ENCODE assay signal across 19 cellular contexts in genomic region chr2:2112416-2113131, GRCh38.
"Had no signal": no experiment of that assay in that cellular context is flagged by ENCODE, and none has a peak within 500 bp of the region (broad histone marks: within the 10 kb centered on the region; RNA-seq: fewer than 3 reads in every experiment).

No MANE protein-coding gene starts in this region.

- H3K36me3 ChIP-seq: breast epithelium, sigmoid colon had no signal

- H3K4me1 ChIP-seq: breast epithelium, psoas muscle had no signal

- H3K4me3 ChIP-seq: breast epithelium, lung, psoas muscle, sigmoid colon had no signal

- H3K27me3 Mint-ChIP-seq: activated CD4-positive, alpha-beta memory T cell treated with anti-CD3 and anti-CD28 coated beads, Interleukin-2, amount 10 ng/mL, durations not matched to agents 7 days and 5 days had no signal

- H3K9me3 Mint-ChIP-seq: activated CD4-positive, alpha-beta memory T cell treated with anti-CD3 and anti-CD28 coated beads, Interleukin-2, amount 10 ng/mL, durations not matched to agents 7 days and 5 days; activated naive CD8-positive, alpha-beta T cell treated with anti-CD3 and anti-CD28 coated beads, Interleukin-2, amount 10 ng/mL, durations not matched to agents 7 days and 5 days; endodermal cell; naive B cell; type B pancreatic cell had no signal

- H3K4me3 Mint-ChIP-seq: activated CD4-positive, alpha-beta memory T cell treated with anti-CD3 and anti-CD28 coated beads, Interleukin-2, amount 10 ng/mL, durations not matched to agents 7 days and 5 days; activated naive CD8-positive, alpha-beta T cell treated with anti-CD3 and anti-CD28 coated beads, Interleukin-2, amount 10 ng/mL, durations not matched to agents 7 days and 5 days; endodermal cell; naive B cell; type B pancreatic cell had no signal

- H3K36me3 Mint-ChIP-seq: activated naive CD8-positive, alpha-beta T cell treated with anti-CD3 and anti-CD28 coated beads, Interleukin-2, amount 10 ng/mL, durations not matched to agents 7 days and 5 days; naive B cell; type B pancreatic cell had no signal

- DNase-seq: activated CD4-positive, alpha-beta memory T cell treated with anti-CD3 and anti-CD28 coated beads, Interleukin-2, amount 10 ng/mL, durations not matched to agents 7 days and 5 days; activated gamma-delta T cell; activated naive CD8-positive, alpha-beta T cell treated with anti-CD3 and anti-CD28 coated beads, Interleukin-2, amount 10 ng/mL, durations not matched to agents 7 days and 5 days; activated T-cell treated with anti-CD3 and anti-CD28 coated beads, Interleukin-2, amount 50 U/mL, for 48 hours; anterior cingulate cortex; endodermal cell; erythroblast; hypothalamus; naive B cell; nucleus accumbens; psoas muscle; sigmoid colon; stimulated activated CD4-positive, alpha-beta T cell treated with anti-CD3 and anti-CD28 coated beads, Interleukin-2, amount 100 ng/mL, for 24 hours; stimulated activated naive CD4-positive, alpha-beta T cell; substantia nigra; T1000 had no signal

- ATAC-seq: psoas muscle had no signal

- H3K4me1 Mint-ChIP-seq: activated CD4-positive, alpha-beta memory T cell treated with anti-CD3 and anti-CD28 coated beads, Interleukin-2, amount 10 ng/mL, durations not matched to agents 7 days and 5 days; activated naive CD8-positive, alpha-beta T cell treated with anti-CD3 and anti-CD28 coated beads, Interleukin-2, amount 10 ng/mL, durations not matched to agents 7 days and 5 days; naive B cell had no signal

- H3K9me3 ChIP-seq: breast epithelium, psoas muscle, sigmoid colon had no signal

- H3K27ac ChIP-seq: breast epithelium, psoas muscle, sigmoid colon had no signal

- H3K27ac Mint-ChIP-seq: activated CD4-positive, alpha-beta memory T cell treated with anti-CD3 and anti-CD28 coated beads, Interleukin-2, amount 10 ng/mL, durations not matched to agents 7 days and 5 days; activated naive CD8-positive, alpha-beta T cell treated with anti-CD3 and anti-CD28 coated beads, Interleukin-2, amount 10 ng/mL, durations not matched to agents 7 days and 5 days; endodermal cell; naive B cell; type B pancreatic cell had no signal
